24 cellular contexts compared by ENCODE assay signal in genomic region chr1:233251321-233251720, GRCh38. TPM values are rescaled to one million over a fixed set of nuclear protein-coding genes. Genes with fewer than 3 reads are reported as not detected.
"Had no signal": no experiment of that assay in that cellular context is flagged by ENCODE, and none has a peak within 500 bp of the region (broad histone marks: within the 10 kb centered on the region; RNA-seq: fewer than 3 reads in every experiment).

No MANE protein-coding gene starts in this region.

- H3K4me3 ChIP-seq: K562 had no signal

- DNase-seq: IMR-90, Karpas-422, MM.1S, MV-4-11, NCI-H1048, NCI-H1105, NCI-H1436 treated with DMSO at 0.1 percent for 48 hours, NCI-H1694, NCI-H187 treated with DMSO at 0.1 percent for 48 hours, NCI-H2029 treated with DMSO at 0.1 percent for 48 hours, NCI-H2171 treated with DMSO at 0.1 percent for 48 hours, NCI-H345, NCI-H446 treated with DMSO at 0.1 percent for 48 hours, NCI-H510A treated with DMSO at 0.1 percent for 48 hours, NCI-H526, NCI-H82, PC-3, SHP77, T-helper 1 cell had no signal

- ATAC-seq: HepG2, K562, Panc1, PC-3, SK-N-SH treated with all-trans-retinoic acid at 6 μM for 48 hours had no signal

- H3K27ac ChIP-seq: RWPE1 had no signal

RNA-seq across cellular contexts. Expression of gene PCNX2, which starts 44.2 kb away (rescaled TPM):
- polyA plus RNA-seq: K562 had no signal
